Comparison of ENCODE assay signal across 8 cellular contexts in the genomic region with DNA sequence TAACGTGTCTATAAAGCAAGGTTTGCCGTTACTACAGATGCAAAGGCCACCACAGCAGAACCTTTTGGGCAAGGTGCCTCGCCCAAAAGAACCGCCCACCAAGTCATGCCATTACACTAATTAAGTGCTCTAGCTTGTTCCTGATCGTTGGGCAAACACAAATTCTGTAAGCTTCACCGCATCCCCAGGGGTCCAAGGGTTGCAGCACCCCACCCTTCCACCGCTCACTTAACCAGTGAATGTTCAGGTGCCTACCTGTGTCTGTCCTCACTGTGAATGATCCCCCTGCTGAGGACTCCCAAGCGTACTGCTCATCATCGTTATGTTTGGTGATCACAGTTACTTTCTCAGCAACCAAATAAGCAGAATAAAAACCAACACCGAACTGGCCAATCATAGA. TPM values are rescaled to one million over a fixed set of nuclear protein-coding genes. Genes with fewer than 3 reads are reported as not detected.
DNase-seq lines count a peak whose midpoint lies in the region; ATAC-seq and TF ChIP-seq lines count a peak whose summit lies in the region.

No MANE protein-coding gene starts in this region.

- H3K4me1 Mint-ChIP-seq in activated T-cell treated with anti-CD3 and anti-CD28 coated beads, Interleukin-2, amount 50 U/mL, for 72 hours (ENCODE audit: low read depth) = peaks cover 80% of the 10 kb centered on the region
- H3K4me1 Mint-ChIP-seq in activated naive CD8-positive, alpha-beta T cell treated with anti-CD3 and anti-CD28 coated beads, Interleukin-2, amount 50 U/mL, for 24 hours = peaks cover 76% of the 10 kb centered on the region

- H3K9me3 Mint-ChIP-seq in activated T-cell treated with anti-CD3 and anti-CD28 coated beads, Interleukin-2, amount 50 U/mL, for 72 hours = no peaks in the 10 kb centered on the region
- H3K9me3 Mint-ChIP-seq in activated naive CD8-positive, alpha-beta T cell treated with anti-CD3 and anti-CD28 coated beads, Interleukin-2, amount 50 U/mL, for 24 hours = no peaks in the 10 kb centered on the region

- H3K27me3 ChIP-seq in liver (ENCODE audit: control insufficient read depth in 4 of 4, insufficient read depth in 4 of 4, low read length in 3 of 4) (no peaks in the 10 kb centered on the region), tibial nerve (no peaks in the 10 kb centered on the region)

- H3K36me3 ChIP-seq in liver (ENCODE audit: control insufficient read depth in 4 of 4, insufficient read depth in 3 of 4, low read depth in 1 of 4, low read length in 3 of 4) (peaks cover 21 to 48% (median 42%) of the 10 kb centered on the region in 4 donors), tibial nerve (peaks cover 0 to 52% (median 36%) of the 10 kb centered on the region in 3 donors)

- H3K4me1 ChIP-seq in liver (ENCODE audit: control insufficient read depth in 4 of 4, insufficient read depth in 4 of 4, low read length in 3 of 4) = peaks cover 3 to 27% (median 18%) of the 10 kb centered on the region in 4 donors
- peaks cover 0 to 55% (median 32%) of the 10 kb centered on the region in 4 donors for H3K4me1 ChIP-seq in tibial nerve

- ATAC-seq in activated T-cell treated with anti-CD3 and anti-CD28 coated beads, Interleukin-2, amount 50 U/mL, for 72 hours (replicated peaks in 1 of 2) = no peak
- no peak for ATAC-seq in activated naive CD8-positive, alpha-beta T cell treated with anti-CD3 and anti-CD28 coated beads, Interleukin-2, amount 50 U/mL, for 24 hours
- no peak for ATAC-seq in GM18870 (IDR thresholded peaks at IDR 0.05; ENCODE audit: unreplicated experiment)
- no peak for ATAC-seq in HG03432 (IDR thresholded peaks at IDR 0.05; ENCODE audit: unreplicated experiment)

- no peak for TF ChIP-seq EP300 in tibial nerve (IDR thresholded peaks at IDR 0.05)

- H3K4me3 Mint-ChIP-seq in activated T-cell treated with anti-CD3 and anti-CD28 coated beads, Interleukin-2, amount 50 U/mL, for 72 hours = peak overlapping the region; percentile 76 to 86
- peak overlapping the region; percentile 85 for H3K4me3 Mint-ChIP-seq in activated naive CD8-positive, alpha-beta T cell treated with anti-CD3 and anti-CD28 coated beads, Interleukin-2, amount 50 U/mL, for 24 hours

- peaks cover 30 to 54% of the 10 kb centered on the region in 2 donors for H3K36me3 Mint-ChIP-seq in activated T-cell treated with anti-CD3 and anti-CD28 coated beads, Interleukin-2, amount 50 U/mL, for 72 hours (ENCODE audit: insufficient read depth in 2 of 2)
- H3K36me3 Mint-ChIP-seq in activated naive CD8-positive, alpha-beta T cell treated with anti-CD3 and anti-CD28 coated beads, Interleukin-2, amount 50 U/mL, for 24 hours (ENCODE audit: low read depth) = peaks cover 62% of the 10 kb centered on the region

- peak overlapping the region; percentile 32 to 94 for H3K9ac ChIP-seq in liver (ENCODE audit: low read depth in 1 of 2, low read length in 2 of 2)

- H3K27ac ChIP-seq in liver (ENCODE audit: low read depth in 1 of 2, low read length in 2 of 2) (peak overlapping the region; percentile 40 to 94), tibial nerve (peak overlapping the region; percentile 99 to 100 (median 100))

- no peak for TF ChIP-seq CTCF in liver (IDR thresholded peaks at IDR 0.05; ENCODE audit: low read depth, low read length, missing input control)
- no peak for TF ChIP-seq CTCF in tibial nerve (IDR thresholded peaks at IDR 0.05)

- WGBS in liver = 36% methylated on average over 10 of the region's 10 CpGs
- 39 to 42% methylated on average over 10 of the region's 10 CpGs for WGBS in tibial nerve, 2 donors

- H3K4me3 ChIP-seq in liver (ENCODE audit: low read depth in 1 of 3, low read length in 3 of 3) (peak overlapping the region; percentile 67 to 96 (median 73)), tibial nerve (peak overlapping the region; percentile 68 to 99 (median 86))

- no peaks in the 10 kb centered on the region for H3K9me3 ChIP-seq in liver (ENCODE audit: control insufficient read depth in 4 of 4, low read length in 3 of 4)
- H3K9me3 ChIP-seq in tibial nerve = no peaks in the 10 kb centered on the region

- no peak for TF ChIP-seq RAD21 in liver (IDR thresholded peaks at IDR 0.05)

- H3K27me3 Mint-ChIP-seq in activated T-cell treated with anti-CD3 and anti-CD28 coated beads, Interleukin-2, amount 50 U/mL, for 72 hours (ENCODE audit: low read depth) = no peaks in the 10 kb centered on the region
- no peaks in the 10 kb centered on the region for H3K27me3 Mint-ChIP-seq in activated naive CD8-positive, alpha-beta T cell treated with anti-CD3 and anti-CD28 coated beads, Interleukin-2, amount 50 U/mL, for 24 hours

- TF ChIP-seq POLR2A in tibial nerve (IDR thresholded peaks at IDR 0.05) = no peak

- no peak for DNase-seq in activated T-cell treated with anti-CD3 and anti-CD28 coated beads, Interleukin-2, amount 50 U/mL, for 72 hours
- no peak for DNase-seq in activated T-cell treated with anti-CD3 and anti-CD28 coated beads, Interleukin-2, amount 50 U/mL, for 48 hours
- DNase-seq in activated naive CD8-positive, alpha-beta T cell treated with anti-CD3 and anti-CD28 coated beads, Interleukin-2, amount 50 U/mL, for 24 hours = no peak
- DNase-seq in tibial nerve (ENCODE audit: low spot score in 2 of 2) = no peak
- DNase-seq in activated CD8-positive, alpha-beta memory T cell treated with anti-CD3 and anti-CD28 coated beads, Interleukin-2, amount 50 U/mL, for 48 hours = no peak

- H3K27ac Mint-ChIP-seq in activated T-cell treated with anti-CD3 and anti-CD28 coated beads, Interleukin-2, amount 50 U/mL, for 72 hours = peak overlapping the region; percentile 91
- peak overlapping the region; percentile 97 for H3K27ac Mint-ChIP-seq in activated naive CD8-positive, alpha-beta T cell treated with anti-CD3 and anti-CD28 coated beads, Interleukin-2, amount 50 U/mL, for 24 hours

TF ChIP-seq in liver, 16 proteins besides CTCF, POLR2A, EP300 and RAD21:
- TF ChIP-seq NR2F2 (IDR thresholded peaks at IDR 0.05) (no peak), MAX (IDR thresholded peaks at IDR 0.05) (no peak), TAF1 (conservative IDR thresholded peaks at IDR 0.05) (no peak), FOXA2 (IDR thresholded peaks at IDR 0.05) (no peak)
- TF ChIP-seq, protein P1, sequence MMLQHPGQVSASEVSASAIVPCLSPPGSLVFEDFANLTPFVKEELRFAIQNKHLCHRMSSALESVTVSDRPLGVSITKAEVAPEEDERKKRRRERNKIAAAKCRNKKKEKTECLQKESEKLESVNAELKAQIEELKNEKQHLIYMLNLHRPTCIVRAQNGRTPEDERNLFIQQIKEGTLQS (IDR thresholded peaks at IDR 0.05) = no peak
TF ChIP-seq in liver: peak in this region for 0.

RNA-seq across cellular contexts. Expression of gene HSP90AA1, which starts 1.3 kb away (rescaled TPM):
- 100 to 1,000 TPM; 353 to 377 TPM for total RNA-seq in activated T-cell treated with anti-CD3 and anti-CD28 coated beads, Interleukin-2, amount 50 U/mL, for 72 hours
- 100 to 1,000 TPM; 327 to 386 TPM for total RNA-seq in liver
- 100 to 1,000 TPM; 174 to 248 TPM for polyA plus RNA-seq in liver
- total RNA-seq in tibial nerve = 100 to 1,000 TPM; 185 to 396 (median 265) TPM

RNA-seq across cellular contexts. Expression of gene WDR20, which starts 54.2 kb away (rescaled TPM):
- total RNA-seq in activated T-cell treated with anti-CD3 and anti-CD28 coated beads, Interleukin-2, amount 50 U/mL, for 72 hours = 10 to 100 TPM; 23.8 to 29.9 TPM
- 10 to 100 TPM; 15.3 to 18.5 TPM for total RNA-seq in liver
- polyA plus RNA-seq in liver = 1 to 10 TPM; 6.5 to 6.8 TPM
- 10 to 100 TPM; 15.0 to 26.7 (median 18.3) TPM for total RNA-seq in tibial nerve
